Comparison of ENCODE assay signal across 2 cellular contexts in genomic region chr1:24409535-24409934, GRCh38.
TF ChIP-seq lines count a peak whose summit lies in the region.

No MANE protein-coding gene starts in this region.

TF ChIP-seq in HCT116, 20 proteins besides CTCF, POLR2A, EP300 and RAD21 (continued from another document):
- no peak for TF ChIP-seq REST (IDR thresholded peaks at IDR 0.05; ENCODE audit: low read depth)
- TF ChIP-seq ELF1 (IDR thresholded peaks at IDR 0.05; ENCODE audit: borderline replicate concordance, low read depth), result no peak
- TF ChIP-seq CEBPB (IDR thresholded peaks at IDR 0.05; ENCODE audit: low read depth), result peak; percentile 76
- no peak for TF ChIP-seq YY1 (IDR thresholded peaks at IDR 0.05; ENCODE audit: extremely low read depth, insufficient replicate concordance, low read depth, low read length)
- TF ChIP-seq ZNF274 (IDR thresholded peaks at IDR 0.05; ENCODE audit: low read depth, low read length), result no peak
- TF ChIP-seq ZBTB33 (IDR thresholded peaks at IDR 0.05; ENCODE audit: extremely low read depth, insufficient replicate concordance, low read length), result no peak
- no peak for TF ChIP-seq EGR1 (IDR thresholded peaks at IDR 0.05; ENCODE audit: low read depth)
- no peak for TF ChIP-seq TCF7L2 (IDR thresholded peaks at IDR 0.05; ENCODE audit: borderline replicate concordance, extremely low read depth, insufficient read depth, insufficient read length)
- TF ChIP-seq POLR2AphosphoS5 (IDR thresholded peaks at IDR 0.05; ENCODE audit: low read depth, low read length), result 0 out of 2 replicates have a peak, but pooled peaks have one; percentile 18
- TF ChIP-seq EZH2 (IDR thresholded peaks at IDR 0.05), result no peak
- TF ChIP-seq SP1 (IDR thresholded peaks at IDR 0.05; ENCODE audit: low read depth), result no peak
- no peak for TF ChIP-seq ATF3 (IDR thresholded peaks at IDR 0.05)
- peak; percentile 53 for TF ChIP-seq FOSL1 (IDR thresholded peaks at IDR 0.05; ENCODE audit: low read depth)
- no peak for TF ChIP-seq SIN3A (IDR thresholded peaks at IDR 0.05; ENCODE audit: low read depth)
- no peak; the same call in 1 of the 2 replicates for TF ChIP-seq JUND (IDR thresholded peaks at IDR 0.05)
- no peak for TF ChIP-seq SRF (IDR thresholded peaks at IDR 0.05; ENCODE audit: low read depth)
- TF ChIP-seq CBX3 (IDR thresholded peaks at IDR 0.05; ENCODE audit: low read depth), result peak; percentile 60; the same call in 1 of the 2 replicates
- no peak for TF ChIP-seq EZH2phosphoT487 (IDR thresholded peaks at IDR 0.05; ENCODE audit: borderline replicate concordance)

TF ChIP-seq in SK-N-SH, 30 proteins besides CTCF, POLR2A, EP300 and RAD21 (continued from another document):
- TF ChIP-seq POLR2AphosphoS5 (IDR thresholded peaks at IDR 0.05; ENCODE audit: low read depth, low read length), result peak; percentile 39; the same call in 1 of the 2 replicates
- no peak for TF ChIP-seq RCOR1 (IDR thresholded peaks at IDR 0.05; ENCODE audit: low read length)
- peak; percentile 50; the same call in 1 of the 2 replicates for TF ChIP-seq TCF12 (IDR thresholded peaks at IDR 0.05)
- no peak for TF ChIP-seq IRF3 (IDR thresholded peaks at IDR 0.05; ENCODE audit: low read depth, low read length)
- no peak; the same call in 1 of the 2 replicates for TF ChIP-seq MEF2A (IDR thresholded peaks at IDR 0.05; ENCODE audit: borderline replicate concordance, low read depth)
TF ChIP-seq in SK-N-SH: peak in this region for 6.
